24 cellular contexts compared by ENCODE assay signal in the genomic region with DNA sequence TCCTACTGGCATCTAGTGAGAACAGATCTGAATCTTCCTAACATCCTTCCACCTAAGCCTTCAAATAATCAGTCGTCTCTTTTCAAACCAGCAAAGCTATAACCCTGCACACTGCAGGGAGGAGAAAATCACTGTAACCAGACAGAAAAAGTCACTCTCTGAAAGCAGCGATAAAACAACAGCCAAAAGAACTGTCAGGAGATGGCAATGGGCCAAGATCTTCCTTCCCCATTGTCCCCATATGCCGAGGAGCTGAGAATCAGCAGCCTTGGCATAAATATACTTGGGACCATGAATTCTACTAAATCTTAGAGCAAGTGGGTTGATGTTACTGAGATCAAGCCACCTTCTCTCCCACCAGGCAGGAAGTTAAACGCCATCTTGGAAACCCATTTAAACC. TPM values are rescaled to one million over a fixed set of nuclear protein-coding genes. Genes with fewer than 3 reads are reported as not detected.
A peak's percentile ranks its signal among the peaks of the same experiment; 100 is the strongest.
DNase-seq lines count a peak whose midpoint lies in the region; ATAC-seq lines count a peak whose summit lies in the region.
"Had no signal": no experiment of that assay in that cellular context is flagged by ENCODE, and none has a peak within 500 bp of the region (broad histone marks: within the 10 kb centered on the region; RNA-seq: fewer than 3 reads in every experiment).

No MANE protein-coding gene starts in this region.

- no peaks in the 10 kb centered on the region for H3K9me3 Mint-ChIP-seq in activated T-cell treated with anti-CD3 and anti-CD28 coated beads, Interleukin-2, amount 50 U/mL, for 72 hours
- H3K9me3 Mint-ChIP-seq: activated CD4-positive, alpha-beta T cell treated with anti-CD3 and anti-CD28 coated beads, Interleukin-2, amount 10 ng/mL, durations not matched to agents 7 days and 5 days; CD4-positive, alpha-beta T cell; central memory CD8-positive, alpha-beta T cell; naive thymus-derived CD8-positive, alpha-beta T cell had no signal

- H3K4me1 Mint-ChIP-seq in activated T-cell treated with anti-CD3 and anti-CD28 coated beads, Interleukin-2, amount 50 U/mL, for 72 hours (ENCODE audit: low read depth) = no peaks in the 10 kb centered on the region

- DNase-seq in activated T-cell treated with anti-CD3 and anti-CD28 coated beads, Interleukin-2, amount 50 U/mL, for 72 hours = no peak
- DNase-seq in activated T-cell treated with anti-CD3 and anti-CD28 coated beads for 4 hours (no peak), NCI-H1694 treated with DMSO at 0.1 percent for 48 hours (lab: John Stamatoyannopoulos, UW) (peak; percentile 13), substantia nigra (lab: John Stamatoyannopoulos, UW) (peak in 5 of 49 donors; percentile 6 to 54 (median 19)), NCI-H1436 treated with DMSO at 0.1 percent for 48 hours (lab: John Stamatoyannopoulos, UW) (no peak), hippocampal formation (lab: John Stamatoyannopoulos, UW) (no peak)
- DNase-seq: activated CD4-positive, alpha-beta T cell treated with anti-CD3 and anti-CD28 coated beads, Interleukin-2, amount 10 ng/mL, durations not matched to agents 7 days and 5 days; activated CD8-positive, alpha-beta memory T cell treated with anti-CD3 and anti-CD28 coated beads, Interleukin-2, amount 50 U/mL, for 48 hours; activated naive CD4-positive, alpha-beta T cell treated with Interleukin-2 at 50 U/mL for 16 hours; aorta; CD4-positive, alpha-beta T cell; DMS53; effector memory CD4-positive, alpha-beta T cell; mesendoderm; naive thymus-derived CD8-positive, alpha-beta T cell; NCI-H2029; pancreas; Right ventricle myocardium superior; SW 1271 had no signal

- peak overlapping the region; percentile 10 for H3K27ac ChIP-seq in cingulate gyrus (ENCODE audit: low read depth, low read length)
- H3K27ac ChIP-seq in substantia nigra (ENCODE audit: low read depth, low read length, poor library complexity, severe bottlenecking) = peak overlapping the region; percentile 23
- H3K27ac ChIP-seq: esophagus muscularis mucosa, pancreas had no signal

- no peaks in the 10 kb centered on the region for H3K27me3 Mint-ChIP-seq in activated T-cell treated with anti-CD3 and anti-CD28 coated beads, Interleukin-2, amount 50 U/mL, for 72 hours (ENCODE audit: low read depth)
- H3K27me3 Mint-ChIP-seq: activated CD4-positive, alpha-beta T cell treated with anti-CD3 and anti-CD28 coated beads, Interleukin-2, amount 10 ng/mL, durations not matched to agents 7 days and 5 days; CD4-positive, alpha-beta T cell; central memory CD8-positive, alpha-beta T cell; naive thymus-derived CD8-positive, alpha-beta T cell had no signal

- H3K4me3 Mint-ChIP-seq in activated T-cell treated with anti-CD3 and anti-CD28 coated beads, Interleukin-2, amount 50 U/mL, for 72 hours = no peak overlapping the region
- H3K4me3 Mint-ChIP-seq: activated CD4-positive, alpha-beta T cell treated with anti-CD3 and anti-CD28 coated beads, Interleukin-2, amount 10 ng/mL, durations not matched to agents 7 days and 5 days; CD4-positive, alpha-beta T cell; central memory CD8-positive, alpha-beta T cell; naive thymus-derived CD8-positive, alpha-beta T cell had no signal

- peaks cover 9 to 60% of the 10 kb centered on the region in 2 donors for H3K36me3 Mint-ChIP-seq in activated T-cell treated with anti-CD3 and anti-CD28 coated beads, Interleukin-2, amount 50 U/mL, for 72 hours (ENCODE audit: insufficient read depth in 2 of 2)

- H3K27ac Mint-ChIP-seq in activated T-cell treated with anti-CD3 and anti-CD28 coated beads, Interleukin-2, amount 50 U/mL, for 72 hours = peak overlapping the region; percentile 21
- H3K27ac Mint-ChIP-seq: activated CD4-positive, alpha-beta T cell treated with anti-CD3 and anti-CD28 coated beads, Interleukin-2, amount 10 ng/mL, durations not matched to agents 7 days and 5 days; CD4-positive, alpha-beta T cell had no signal

- no peak for ATAC-seq in activated T-cell treated with anti-CD3 and anti-CD28 coated beads, Interleukin-2, amount 50 U/mL, for 72 hours (replicated peaks in 1 of 2)
- no peak for ATAC-seq in HG03108 (IDR thresholded peaks at IDR 0.05; ENCODE audit: unreplicated experiment)
- ATAC-seq: naive thymus-derived CD8-positive, alpha-beta T cell; pancreas; sciatic nerve had no signal

RNA-seq across cellular contexts. Expression of a gene that starts 13.1 kb away (rescaled TPM):
- under 1 TPM; 0.14 to 0.29 TPM for total RNA-seq in activated T-cell treated with anti-CD3 and anti-CD28 coated beads, Interleukin-2, amount 50 U/mL, for 72 hours
- total RNA-seq: activated CD4-positive, alpha-beta T cell treated with anti-CD3 and anti-CD28 coated beads, Interleukin-2, amount 10 ng/mL, durations not matched to agents 7 days and 5 days; CD4-positive, alpha-beta T cell had no signal
